In genomic region chr12:39616251-39616650, GRCh38 we compare ENCODE assay signal across 17 cellular contexts. TPM values are rescaled to one million over a fixed set of nuclear protein-coding genes. Genes with fewer than 3 reads are reported as not detected.
DNase-seq lines count a peak whose midpoint lies in the region; ATAC-seq and TF ChIP-seq lines count a peak whose summit lies in the region.
"Had no signal": no experiment of that assay in that cellular context is flagged by ENCODE, and none has a peak within 500 bp of the region (broad histone marks: within the 10 kb centered on the region; RNA-seq: fewer than 3 reads in every experiment).

No MANE protein-coding gene starts in this region.

- no peak overlapping the region for H3K27ac Mint-ChIP-seq in T-helper 2 cell treated with Interferon-gamma antibody and Interleukin-4, amounts not matched to agents 5 μg/mL and 100 μg/mL, for 36 hours
- peak overlapping the region in 4 of 7 donors; percentile 38 to 77 (median 54) for H3K27ac Mint-ChIP-seq in CD4-positive, alpha-beta memory T cell
- peak overlapping the region; percentile 72 for H3K27ac Mint-ChIP-seq in T-helper 17 cell
- H3K27ac Mint-ChIP-seq in naive thymus-derived CD4-positive, alpha-beta T cell: peak overlapping the region in 8 of 9 donors; percentile 5 to 70 (median 47)
- H3K27ac Mint-ChIP-seq in type B pancreatic cell: no peak overlapping the region

- ATAC-seq in T-helper 17 cell (no peak), foreskin keratinocyte (no peak)
- ATAC-seq in naive thymus-derived CD4-positive, alpha-beta T cell: no peak
- ATAC-seq: left lung had no signal

- no peaks in the 10 kb centered on the region for H3K27me3 ChIP-seq in CD4-positive, alpha-beta memory T cell (ENCODE audit: insufficient read depth, low read length)
- H3K27me3 ChIP-seq in naive thymus-derived CD4-positive, alpha-beta T cell (ENCODE audit: control insufficient read depth in 2 of 2, insufficient read depth in 2 of 2, low read length in 2 of 2): no peaks in the 10 kb centered on the region
- no peaks in the 10 kb centered on the region for H3K27me3 ChIP-seq in SJCRH30
- H3K27me3 ChIP-seq in foreskin keratinocyte: no peaks in the 10 kb centered on the region
- H3K27me3 ChIP-seq: left lung, Peyer's patch, suprapubic skin had no signal

- H3K4me1 ChIP-seq in CD4-positive, alpha-beta memory T cell (ENCODE audit: insufficient read depth, low read length): peaks cover 47% of the 10 kb centered on the region
- H3K4me1 ChIP-seq in naive thymus-derived CD4-positive, alpha-beta T cell (ENCODE audit: control insufficient read depth in 2 of 2, insufficient read depth in 2 of 2, low read length in 2 of 2): peaks cover 4 to 9% of the 10 kb centered on the region in 2 donors
- 0 out of 2 replicates have a peak, but pooled peaks cover 4% of the 10 kb centered on the region for H3K4me1 ChIP-seq in SJCRH30
- peaks cover 3% of the 10 kb centered on the region for H3K4me1 ChIP-seq in foreskin keratinocyte

- H3K36me3 Mint-ChIP-seq in T-helper 2 cell treated with Interferon-gamma antibody and Interleukin-4, amounts not matched to agents 5 μg/mL and 100 μg/mL, for 36 hours (ENCODE audit: low read depth): peaks cover 40% of the 10 kb centered on the region
- H3K36me3 Mint-ChIP-seq in CD4-positive, alpha-beta memory T cell: peaks cover 13 to 34% of the 10 kb centered on the region in 2 donors
- H3K36me3 Mint-ChIP-seq in T-helper 17 cell (ENCODE audit: low read depth) (peaks cover 10% of the 10 kb centered on the region), type B pancreatic cell (no peaks in the 10 kb centered on the region)
- peaks cover 0 to 42% (median 16%) of the 10 kb centered on the region in 5 donors for H3K36me3 Mint-ChIP-seq in naive thymus-derived CD4-positive, alpha-beta T cell

- H3K36me3 ChIP-seq in CD4-positive, alpha-beta memory T cell (ENCODE audit: insufficient read depth, low read length): no peaks in the 10 kb centered on the region
- no peaks in the 10 kb centered on the region for H3K36me3 ChIP-seq in naive thymus-derived CD4-positive, alpha-beta T cell (ENCODE audit: control insufficient read depth in 2 of 3, insufficient read depth in 3 of 3, low read length in 3 of 3)
- no peaks in the 10 kb centered on the region for H3K36me3 ChIP-seq in SJCRH30
- H3K36me3 ChIP-seq: left lung, Peyer's patch, suprapubic skin had no signal

- no peak for TF ChIP-seq CTCF in type B pancreatic cell (conservative IDR thresholded peaks at IDR 0.05)
- TF ChIP-seq CTCF in foreskin keratinocyte (conservative IDR thresholded peaks at IDR 0.05): no peak

- DNase-seq in T-helper 2 cell treated with Interferon-gamma antibody and Interleukin-4, amounts not matched to agents 5 μg/mL and 100 μg/mL, for 36 hours (ENCODE audit: low spot score): no peak
- no peak for DNase-seq in T-helper 2 cell
- DNase-seq in CD4-positive, alpha-beta memory T cell: no peak
- no peak for DNase-seq in T-helper 17 cell
- DNase-seq in naive thymus-derived CD4-positive, alpha-beta T cell: no peak
- no peak for DNase-seq in SJCRH30
- DNase-seq in type B pancreatic cell (ENCODE audit: extremely low spot score, unreplicated experiment): no peak
- no peak for DNase-seq in foreskin keratinocyte
- DNase-seq: activated CD4-positive, alpha-beta T cell treated with anti-CD3 and anti-CD28 coated beads, Interleukin-2, amount 50 U/mL, for 48 hours; amygdala; cortex of kidney; left lung; NCI-H1092 treated with DMSO at 0.1 percent for 48 hours; Peyer's patch; T1000 had no signal

- CTCF ChIA-PET in CD4-positive, alpha-beta memory T cell (lab: Charles Lee; ENCODE audit: partially characterized antibody): interaction anchor here (0.8 to 1.6 kb wide), 5 partner anchors 9 to 395 kb away, joined by 3 to 4 read pairs (median 3); no protein-coding TSS in a partner anchor
- CTCF ChIA-PET in naive thymus-derived CD4-positive, alpha-beta T cell (lab: Charles Lee): interaction anchor here (1.0 kb wide), 1 partner anchor 81 kb away, joined by 3 read pairs; no protein-coding TSS in a partner anchor

- H3K9me3 Mint-ChIP-seq in T-helper 2 cell treated with Interferon-gamma antibody and Interleukin-4, amounts not matched to agents 5 μg/mL and 100 μg/mL, for 36 hours: no peaks in the 10 kb centered on the region
- peaks cover 0 to 4% (median under 1%) of the 10 kb centered on the region in 8 donors for H3K9me3 Mint-ChIP-seq in CD4-positive, alpha-beta memory T cell
- H3K9me3 Mint-ChIP-seq in naive thymus-derived CD4-positive, alpha-beta T cell: no peaks in the 10 kb centered on the region
- no peaks in the 10 kb centered on the region for H3K9me3 Mint-ChIP-seq in type B pancreatic cell
- H3K9me3 Mint-ChIP-seq: neural crest cell had no signal

- H3K4me1 Mint-ChIP-seq in T-helper 2 cell treated with Interferon-gamma antibody and Interleukin-4, amounts not matched to agents 5 μg/mL and 100 μg/mL, for 36 hours (ENCODE audit: low read depth): peaks cover 31% of the 10 kb centered on the region
- peaks cover 25 to 48% (median 37%) of the 10 kb centered on the region in 4 donors for H3K4me1 Mint-ChIP-seq in CD4-positive, alpha-beta memory T cell
- H3K4me1 Mint-ChIP-seq in T-helper 17 cell (peaks cover 32% of the 10 kb centered on the region), type B pancreatic cell (ENCODE audit: unreplicated experiment) (no peaks in the 10 kb centered on the region)
- peaks cover 16 to 55% (median 38%) of the 10 kb centered on the region in 7 donors for H3K4me1 Mint-ChIP-seq in naive thymus-derived CD4-positive, alpha-beta T cell

- H3K27me3 Mint-ChIP-seq in T-helper 2 cell treated with Interferon-gamma antibody and Interleukin-4, amounts not matched to agents 5 μg/mL and 100 μg/mL, for 36 hours (ENCODE audit: low read depth): no peaks in the 10 kb centered on the region
- no peaks in the 10 kb centered on the region for H3K27me3 Mint-ChIP-seq in CD4-positive, alpha-beta memory T cell
- H3K27me3 Mint-ChIP-seq in T-helper 17 cell (no peaks in the 10 kb centered on the region), type B pancreatic cell (peaks cover 3% of the 10 kb centered on the region)
- no peaks in the 10 kb centered on the region for H3K27me3 Mint-ChIP-seq in naive thymus-derived CD4-positive, alpha-beta T cell

- intact Hi-C loops in CD4-positive, alpha-beta memory T cell (cut with micrococcal nuclease): no loop called here
- intact Hi-C loops in naive thymus-derived CD4-positive, alpha-beta T cell (cut with micrococcal nuclease): loop anchor here (2.0 to 10.0 kb wide), 3 partner anchors 15 to 711 kb away; partner anchors contain the start of gene CPNE8 (in 2 of the 2)

- H3K27ac ChIP-seq in CD4-positive, alpha-beta memory T cell (ENCODE audit: low read depth, low read length): peak overlapping the region; percentile 31
- H3K27ac ChIP-seq in naive thymus-derived CD4-positive, alpha-beta T cell (ENCODE audit: low read depth, low read length): peak overlapping the region; percentile 51
- H3K27ac ChIP-seq in SJCRH30 (no peak overlapping the region), foreskin keratinocyte (no peak overlapping the region)
- H3K27ac ChIP-seq: left lung, Peyer's patch, suprapubic skin had no signal

- peak overlapping the region; percentile 38 to 44 for H3K4me3 ChIP-seq in CD4-positive, alpha-beta memory T cell (ENCODE audit: low read length in 2 of 2)
- H3K4me3 ChIP-seq in naive thymus-derived CD4-positive, alpha-beta T cell (ENCODE audit: low read length): peak overlapping the region; percentile 53
- H3K4me3 ChIP-seq in SJCRH30: no peak overlapping the region
- H3K4me3 ChIP-seq: left lung, suprapubic skin had no signal

- POLR2A ChIA-PET in CD4-positive, alpha-beta memory T cell (lab: Charles Lee; ENCODE audit: partially characterized antibody): interaction anchor here (0.9 to 1.4 kb wide), 3 partner anchors 13 to 76 kb away, joined by 3 to 4 read pairs (median 4); no protein-coding TSS in a partner anchor
- POLR2A ChIA-PET in naive thymus-derived CD4-positive, alpha-beta T cell (lab: Charles Lee): interaction anchor here (0.6 to 2.6 kb wide), 4 partner anchors 12 to 323 kb away, joined by 3 to 22 read pairs (median 4); no protein-coding TSS in a partner anchor

- H3K4me3 Mint-ChIP-seq in T-helper 2 cell treated with Interferon-gamma antibody and Interleukin-4, amounts not matched to agents 5 μg/mL and 100 μg/mL, for 36 hours: peak overlapping the region; percentile 88
- peak overlapping the region; percentile 80 to 91 (median 86) for H3K4me3 Mint-ChIP-seq in CD4-positive, alpha-beta memory T cell
- H3K4me3 Mint-ChIP-seq in T-helper 17 cell (peak overlapping the region; percentile 86), type B pancreatic cell (no peak overlapping the region)
- H3K4me3 Mint-ChIP-seq in naive thymus-derived CD4-positive, alpha-beta T cell: peak overlapping the region in 8 of 10 donors; percentile 70 to 91 (median 84)
- H3K4me3 Mint-ChIP-seq: neural crest cell had no signal

- no peaks in the 10 kb centered on the region for H3K9me3 ChIP-seq in CD4-positive, alpha-beta memory T cell (ENCODE audit: control insufficient read depth in 1 of 2, low read length in 2 of 2)
- no peaks in the 10 kb centered on the region for H3K9me3 ChIP-seq in T-helper 17 cell (ENCODE audit: control insufficient read depth, low read length, poor library complexity, severe bottlenecking)
- H3K9me3 ChIP-seq in naive thymus-derived CD4-positive, alpha-beta T cell (ENCODE audit: control insufficient read depth in 2 of 3, low read length in 3 of 3): no peaks in the 10 kb centered on the region
- no peaks in the 10 kb centered on the region for H3K9me3 ChIP-seq in SJCRH30 (replicated peaks)
- H3K9me3 ChIP-seq: left lung, Peyer's patch, suprapubic skin had no signal

RNA-seq across cellular contexts. Expression of gene ABCD2, which starts 3.4 kb away (rescaled TPM):
- 10 to 100 TPM; 19.0 to 20.1 TPM for total RNA-seq in CD4-positive, alpha-beta memory T cell
- polyA plus RNA-seq in CD4-positive, alpha-beta memory T cell: 1 to 10 TPM; 8.2 to 8.5 TPM
- total RNA-seq in T-helper 17 cell (1 to 10 TPM; 7.5 to 9.1 TPM), type B pancreatic cell (ENCODE audit: low replicate concordance) (0.12 and 0.34 TPM in 2 replicates), foreskin keratinocyte (0.03 and 0.04 TPM in 2 replicates)
- 10 to 100 TPM in 3 of 5 experiments, 1 to 10 TPM in 2; 7.7 to 32.9 (median 21.0) TPM for total RNA-seq in naive thymus-derived CD4-positive, alpha-beta T cell
- polyA plus RNA-seq in naive thymus-derived CD4-positive, alpha-beta T cell: 10 to 100 TPM in 1 of 2 donors, 1 to 10 TPM in 1; 7.1 to 10.7 TPM
- total RNA-seq in SJCRH30 (2014; rRNA removed; shearing (Covaris generic)): 0.03 and 0.04 TPM in 2 replicates
- polyA plus RNA-seq in foreskin keratinocyte: 0.01 TPM in 1 of 2 replicates, not detected in the other

Comparison
In these comparisons a context has a peak if more than half of its experiments do, and no peak if none do; other contexts are left out.
1. H3K27ac Mint-ChIP-seq: peak in CD4-positive, alpha-beta memory T cell (4 of 7), T-helper 17 cell (single experiment) and naive thymus-derived CD4-positive, alpha-beta T cell (8 of 9); none in T-helper 2 cell treated with Interferon-gamma antibody and Interleukin-4, amounts not matched to agents 5 μg/mL and 100 μg/mL, for 36 hours (single experiment) and type B pancreatic cell (single experiment).
2. H3K27ac ChIP-seq: peak in CD4-positive, alpha-beta memory T cell (single experiment) and naive thymus-derived CD4-positive, alpha-beta T cell (single experiment); none in SJCRH30 (single experiment) and foreskin keratinocyte (single experiment).